ENCODE assay signal across 1 cellular context in genomic region chr5:180334751-180335613, GRCh38.
TF ChIP-seq lines count a peak whose summit lies in the region.

No MANE protein-coding gene starts in this region.

TF ChIP-seq in GM23338, 12 proteins besides CTCF, POLR2A, EP300 and RAD21:
- no peak for TF ChIP-seq REST (IDR thresholded peaks at IDR 0.05; ENCODE audit: unreplicated experiment)
- no peak for TF ChIP-seq ETS1 (IDR thresholded peaks at IDR 0.05)
- no peak for TF ChIP-seq EZH2 (IDR thresholded peaks at IDR 0.05; ENCODE audit: low read depth, unreplicated experiment)
- TF ChIP-seq ZNF114 (CRISPR knock-in tag; IDR thresholded peaks at IDR 0.05): no peak
- TF ChIP-seq ZNF331 (CRISPR knock-in tag; IDR thresholded peaks at IDR 0.05; ENCODE audit: low read depth): no peak
- TF ChIP-seq EZH2phosphoT487 (IDR thresholded peaks at IDR 0.05; ENCODE audit: unreplicated experiment): no peak
- TF ChIP-seq STAT1 (IDR thresholded peaks at IDR 0.05; ENCODE audit: unreplicated experiment): no peak
- no peak for TF ChIP-seq ZNF462 (CRISPR knock-in tag; IDR thresholded peaks at IDR 0.05)
